21 cellular contexts compared by ENCODE assay signal in the genomic region with DNA sequence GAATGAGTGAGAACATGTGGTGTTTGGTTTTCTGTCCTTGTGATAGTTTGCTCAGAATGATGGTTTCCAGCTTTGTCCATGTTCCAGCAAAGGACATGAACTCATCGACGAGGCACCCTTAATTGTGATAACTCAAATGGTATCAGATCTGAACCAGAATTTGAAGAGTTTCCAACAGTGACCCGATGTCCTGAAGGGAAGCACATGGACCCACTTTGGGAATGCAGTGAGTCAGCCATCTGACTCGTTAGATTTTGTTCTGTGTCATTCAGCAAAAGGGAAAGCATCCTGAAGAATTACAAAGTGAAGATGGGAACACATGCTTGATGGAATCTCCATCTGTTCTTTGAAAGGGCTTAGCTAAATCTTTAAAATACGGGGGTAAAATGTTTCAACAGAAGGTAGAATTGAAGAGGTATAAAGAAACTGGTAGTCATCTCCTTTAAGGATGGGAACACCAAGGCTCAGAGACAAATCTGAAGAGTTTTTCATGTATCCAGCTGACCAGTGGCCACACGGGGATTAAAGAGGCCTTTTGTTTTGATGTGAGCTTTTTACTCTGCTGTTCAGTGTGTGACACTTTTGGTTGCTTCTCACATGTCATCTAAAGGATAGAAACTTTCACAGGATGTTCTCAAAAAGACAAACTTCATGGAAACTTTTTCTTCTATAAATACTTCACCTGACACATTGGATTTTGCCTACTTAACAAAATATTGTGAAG.
A peak's percentile ranks its signal among the peaks of the same experiment; 100 is the strongest.
DNase-seq lines count a peak whose midpoint lies in the region; ATAC-seq, FAIRE-seq and TF ChIP-seq lines count a peak whose summit lies in the region.
"Had no signal": no experiment of that assay in that cellular context is flagged by ENCODE, and none has a peak within 500 bp of the region (broad histone marks: within the 10 kb centered on the region; RNA-seq: fewer than 3 reads in every experiment).

No MANE protein-coding gene starts in this region.

- DNase-seq in AG10803 (ENCODE audit: low read depth): peak; percentile 65
- DNase-seq in H54 (ENCODE audit: insufficient read length, low spot score): no peak
- peak; percentile 53 for DNase-seq in astrocyte (ENCODE audit: low read depth)
- DNase-seq in keratinocyte (ENCODE audit: low read depth, low spot score): no peak
- no peak for DNase-seq in stimulated activated naive CD8-positive, alpha-beta T cell treated with anti-CD3 and anti-CD28 coated beads, Interleukin-15, Interleukin-2, amounts not matched to agents 100 U/mL and 50 U/mL, for 24 hours
- DNase-seq in psoas muscle: no peak
- DNase-seq: activated CD4-positive, CD25-positive, alpha-beta regulatory T cell; activated T-cell treated with anti-CD3 and anti-CD28 coated beads, Interleukin-2, amount 50 U/mL, for 72 hours; COR-L47; NCI-H2081; NCI-H526 treated with DMSO at 0.1 percent for 48 hours; ovary; SJCRH30; stimulated activated CD4-positive, alpha-beta T cell treated with anti-CD3 and anti-CD28 coated beads, Interleukin-2, amount 100 ng/mL, for 48 hours; uterus had no signal

- H3K79me2 ChIP-seq in astrocyte (ENCODE audit: insufficient read depth, low read length): no peaks in the 10 kb centered on the region
- no peaks in the 10 kb centered on the region for H3K79me2 ChIP-seq in keratinocyte (ENCODE audit: control insufficient read depth, insufficient read depth, low read length)

- H3K9me1 ChIP-seq in keratinocyte (ENCODE audit: control insufficient read depth, extremely low read depth, insufficient read depth, low read length): no peaks in the 10 kb centered on the region

- H3K4me1 Mint-ChIP-seq in astrocyte (ENCODE audit: low read depth, unreplicated experiment): peaks cover 8% of the 10 kb centered on the region
- no peaks in the 10 kb centered on the region for H3K4me1 Mint-ChIP-seq in stimulated activated memory B cell treated with anti-CD40 and anti-IgM and Interleukin-4, amounts not matched to agents 10 μg/mL and 1 μg/mL and 100 μg/mL, for 72 hours

- H4K20me1 ChIP-seq in astrocyte (ENCODE audit: insufficient read depth, low read length) (no peaks in the 10 kb centered on the region), keratinocyte (ENCODE audit: control insufficient read depth, extremely low read depth, insufficient read depth, low read length) (no peaks in the 10 kb centered on the region)

- H3K4me3 Mint-ChIP-seq in astrocyte (ENCODE audit: unreplicated experiment): no peak overlapping the region
- no peak overlapping the region for H3K4me3 Mint-ChIP-seq in stimulated activated memory B cell treated with anti-CD40 and anti-IgM and Interleukin-4, amounts not matched to agents 10 μg/mL and 1 μg/mL and 100 μg/mL, for 72 hours
- H3K4me3 Mint-ChIP-seq: activated naive CD8-positive, alpha-beta T cell; activated T-cell treated with anti-CD3 and anti-CD28 coated beads, Interleukin-2, amount 50 U/mL, for 72 hours had no signal

- H3K4me1 ChIP-seq in astrocyte (ENCODE audit: insufficient read depth, low read length) (no peaks in the 10 kb centered on the region), keratinocyte (ENCODE audit: control insufficient read depth, extremely low read depth, insufficient read depth, low read length) (no peaks in the 10 kb centered on the region), psoas muscle (no peaks in the 10 kb centered on the region)
- H3K4me1 ChIP-seq: uterus had no signal

- H3K9me3 ChIP-seq in astrocyte (ENCODE audit: insufficient read depth, low read depth, low read length): no peaks in the 10 kb centered on the region
- no peaks in the 10 kb centered on the region for H3K9me3 ChIP-seq in keratinocyte (ENCODE audit: control insufficient read depth, low read depth, low read length)
- no peaks in the 10 kb centered on the region for H3K9me3 ChIP-seq in psoas muscle
- H3K9me3 ChIP-seq: ovary, SJCRH30, uterus had no signal

- no peak for TF ChIP-seq POLR2A in H54 (IDR thresholded peaks at IDR 0.05; ENCODE audit: low read depth, low read length)

- H3K36me3 Mint-ChIP-seq in astrocyte (ENCODE audit: low read depth, unreplicated experiment): no peaks in the 10 kb centered on the region
- no peaks in the 10 kb centered on the region for H3K36me3 Mint-ChIP-seq in stimulated activated memory B cell treated with anti-CD40 and anti-IgM and Interleukin-4, amounts not matched to agents 10 μg/mL and 1 μg/mL and 100 μg/mL, for 72 hours

- no peak overlapping the region for H3K27ac ChIP-seq in astrocyte (ENCODE audit: low read depth, low read length)
- no peak overlapping the region for H3K27ac ChIP-seq in keratinocyte (ENCODE audit: control insufficient read depth, insufficient read depth, low read length)
- no peak overlapping the region for H3K27ac ChIP-seq in psoas muscle
- H3K27ac ChIP-seq: cardiac muscle cell, epithelial cell of prostate, ovary, SJCRH30, uterus had no signal

- no peak for ATAC-seq in stimulated activated naive CD8-positive, alpha-beta T cell treated with anti-CD3 and anti-CD28 coated beads, Interleukin-15, Interleukin-2, amounts not matched to agents 100 U/mL and 50 U/mL, for 24 hours
- no peak for ATAC-seq in stimulated activated memory B cell treated with anti-CD40 and anti-IgM and Interleukin-4, amounts not matched to agents 10 μg/mL and 1 μg/mL and 100 μg/mL, for 72 hours
- no peak for ATAC-seq in HG02763 (IDR thresholded peaks at IDR 0.05; ENCODE audit: unreplicated experiment)
- ATAC-seq in psoas muscle: no peak
- ATAC-seq: activated T-cell treated with anti-CD3 and anti-CD28 coated beads, Interleukin-2, amount 50 U/mL, for 72 hours had no signal

- 63 to 69% (median 69%) methylated on average over 6 of the region's 6 CpGs for WGBS in psoas muscle, 3 donors

- H3K36me3 ChIP-seq in astrocyte (ENCODE audit: insufficient read depth, low read length) (no peaks in the 10 kb centered on the region), keratinocyte (ENCODE audit: control insufficient read depth in 2 of 2, extremely low read depth in 1 of 2, insufficient read depth in 2 of 2, low read length in 2 of 2) (no peaks in the 10 kb centered on the region), psoas muscle (ENCODE audit: insufficient read depth in 1 of 2, low read depth in 1 of 2) (no peaks in the 10 kb centered on the region)
- H3K36me3 ChIP-seq: cardiac muscle cell, ovary, SJCRH30, uterus had no signal

- intact Hi-C loops in psoas muscle (cut with DNase I): no loop called here

- no peak overlapping the region for H3K4me3 ChIP-seq in AG10803 (ENCODE audit: low read length)
- no peak overlapping the region for H3K4me3 ChIP-seq in astrocyte (ENCODE audit: insufficient read depth, low read depth, low read length)
- no peak overlapping the region for H3K4me3 ChIP-seq in keratinocyte (ENCODE audit: control insufficient read depth in 2 of 3, extremely low read depth in 1 of 3, insufficient read depth in 2 of 3, low read depth in 1 of 3, low read length in 3 of 3)
- no peak overlapping the region for H3K4me3 ChIP-seq in psoas muscle
- H3K4me3 ChIP-seq: cardiac muscle cell, ovary, SJCRH30, uterus had no signal

- peak overlapping the region; percentile 1 for H3K4me2 ChIP-seq in astrocyte (ENCODE audit: low read length)
- no peak overlapping the region for H3K4me2 ChIP-seq in keratinocyte (ENCODE audit: control insufficient read depth, extremely low read depth, insufficient read depth, low read depth, low read length)

- peaks cover 1% of the 10 kb centered on the region for H3K9me3 Mint-ChIP-seq in astrocyte (ENCODE audit: unreplicated experiment)
- H3K9me3 Mint-ChIP-seq in stimulated activated memory B cell treated with anti-CD40 and anti-IgM and Interleukin-4, amounts not matched to agents 10 μg/mL and 1 μg/mL and 100 μg/mL, for 72 hours: no peaks in the 10 kb centered on the region

- H3K27me3 ChIP-seq in astrocyte (ENCODE audit: insufficient read depth, low read length) (no peaks in the 10 kb centered on the region), keratinocyte (ENCODE audit: control insufficient read depth, extremely low read depth, insufficient read depth, low read length) (no peaks in the 10 kb centered on the region), psoas muscle (ENCODE audit: insufficient read depth in 3 of 3, low read length in 2 of 3) (no peaks in the 10 kb centered on the region)
- H3K27me3 ChIP-seq: cardiac muscle cell, ovary, SJCRH30, uterus had no signal

- FAIRE-seq in H54 (lab: Jason Lieb, UNC) (peak; percentile 23), astrocyte (lab: Jason Lieb, UNC) (no peak), keratinocyte (lab: Jason Lieb, UNC) (peak; percentile 52)
- FAIRE-seq: H1 had no signal

- no peak for TF ChIP-seq CTCF in AG10803 (conservative IDR thresholded peaks at IDR 0.05; ENCODE audit: low read length)
- no peak for TF ChIP-seq CTCF in astrocyte (IDR thresholded peaks at IDR 0.05; ENCODE audit: insufficient read depth, low read depth, low read length)
- no peak for TF ChIP-seq CTCF in keratinocyte (optimal IDR thresholded peaks at IDR 0.05 in 1 of 3, IDR thresholded peaks at IDR 0.05 in 1 of 3, conservative IDR thresholded peaks at IDR 0.05 in 1 of 3; ENCODE audit: extremely low read depth in 1 of 3, insufficient read depth in 2 of 3, low read length in 3 of 3)
- TF ChIP-seq CTCF in psoas muscle (IDR thresholded peaks at IDR 0.05): no peak

- dilution Hi-C loops in keratinocyte (cut with MboI; ENCODE audit: extremely low pct_ligation_motif_present, low sequenced_read_pairs): no loop called here

- no peaks in the 10 kb centered on the region for H3K27me3 Mint-ChIP-seq in astrocyte (ENCODE audit: low read depth, unreplicated experiment)
- H3K27me3 Mint-ChIP-seq in stimulated activated memory B cell treated with anti-CD40 and anti-IgM and Interleukin-4, amounts not matched to agents 10 μg/mL and 1 μg/mL and 100 μg/mL, for 72 hours: no peaks in the 10 kb centered on the region
- H3K27me3 Mint-ChIP-seq: activated naive CD8-positive, alpha-beta T cell had no signal

- no peak overlapping the region for H3K9ac ChIP-seq in astrocyte (ENCODE audit: low read length)
- H3K9ac ChIP-seq in keratinocyte (ENCODE audit: control insufficient read depth, extremely low read depth, insufficient read depth, low read length): no peak overlapping the region

- H2AFZ ChIP-seq in astrocyte (ENCODE audit: low read depth, low read length) (peak overlapping the region; percentile 18), keratinocyte (ENCODE audit: control insufficient read depth, low read length) (no peak overlapping the region)

- no peak overlapping the region for H3K27ac Mint-ChIP-seq in astrocyte (ENCODE audit: unreplicated experiment)
- H3K27ac Mint-ChIP-seq in stimulated activated memory B cell treated with anti-CD40 and anti-IgM and Interleukin-4, amounts not matched to agents 10 μg/mL and 1 μg/mL and 100 μg/mL, for 72 hours: no peak overlapping the region
- H3K27ac Mint-ChIP-seq: activated naive CD8-positive, alpha-beta T cell; activated T-cell treated with anti-CD3 and anti-CD28 coated beads, Interleukin-2, amount 50 U/mL, for 72 hours had no signal

Comparison
In these comparisons a context has a peak if more than half of its experiments do, and no peak if none do; other contexts are left out.
1. DNase-seq: peak in AG10803 (single experiment) and astrocyte (single experiment); none in H54 (single experiment), keratinocyte (single experiment), stimulated activated naive CD8-positive, alpha-beta T cell treated with anti-CD3 and anti-CD28 coated beads, Interleukin-15, Interleukin-2, amounts not matched to agents 100 U/mL and 50 U/mL, for 24 hours (single experiment) and psoas muscle (0 of 2).